Comparison of ENCODE assay signal across 1 cellular context in the genomic region with DNA sequence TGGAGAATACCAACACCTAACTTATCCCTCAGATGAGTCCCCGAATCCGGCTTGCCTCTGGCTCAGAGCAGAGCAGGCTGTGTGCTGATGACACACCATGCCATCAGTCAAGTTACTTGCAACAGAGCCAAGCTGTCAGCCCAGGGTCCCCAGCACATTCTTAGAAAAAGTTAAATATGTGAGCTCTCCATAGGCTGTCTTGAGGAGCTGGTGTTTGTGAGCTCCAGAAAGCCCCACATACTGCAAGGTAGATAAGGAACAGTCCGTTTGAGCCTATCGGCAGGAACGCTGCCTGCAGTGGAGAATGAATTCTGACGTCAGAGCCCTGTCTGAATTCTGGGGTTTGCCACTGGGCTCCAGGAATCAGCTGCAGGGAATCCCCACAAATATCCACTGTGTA.
TF ChIP-seq lines count a peak whose summit lies in the region.

No MANE protein-coding gene starts in this region.

TF ChIP-seq in K562, 482 proteins besides CTCF, POLR2A, EP300 and RAD21 (continued from another document and continues in another):
- TF ChIP-seq, protein P1, sequence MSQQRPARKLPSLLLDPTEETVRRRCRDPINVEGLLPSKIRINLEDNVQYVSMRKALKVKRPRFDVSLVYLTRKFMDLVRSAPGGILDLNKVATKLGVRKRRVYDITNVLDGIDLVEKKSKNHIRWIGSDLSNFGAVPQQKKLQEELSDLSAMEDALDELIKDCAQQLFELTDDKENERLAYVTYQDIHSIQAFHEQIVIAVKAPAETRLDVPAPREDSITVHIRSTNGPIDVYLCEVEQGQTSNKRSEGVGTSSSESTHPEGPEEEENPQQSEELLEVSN (IDR thresholded peaks at IDR 0.05; ENCODE audit: borderline replicate concordance in 1 of 2, extremely low read depth in 1 of 2, insufficient read depth in 1 of 2, insufficient read length in 1 of 2, low read depth in 1 of 2, low read length in 1 of 2, poor library complexity in 1 of 2, severe bottlenecking in 1 of 2), result no peak
- TF ChIP-seq ZNF551 (CRISPR knock-in tag; IDR thresholded peaks at IDR 0.05) (no peak), BDP1 (IDR thresholded peaks at IDR 0.05; ENCODE audit: insufficient read depth, insufficient read length) (no peak), COPS2 (conservative IDR thresholded peaks at IDR 0.05) (no peak), THRAP3 (IDR thresholded peaks at IDR 0.05; ENCODE audit: borderline replicate concordance) (no peak), OTX1 (CRISPR knock-in tag; IDR thresholded peaks at IDR 0.05) (no peak), KLF10 (CRISPR knock-in tag; IDR thresholded peaks at IDR 0.05) (no peak), ZNF699 (CRISPR knock-in tag; IDR thresholded peaks at IDR 0.05; ENCODE audit: insufficient replicate concordance) (no peak), TEAD2 (tag; IDR thresholded peaks at IDR 0.05) (peak; percentile 56; the same call in 1 of the 2 replicates), NCOA4 (IDR thresholded peaks at IDR 0.05; ENCODE audit: partially characterized antibody) (no peak), TAF15 (IDR thresholded peaks at IDR 0.05; ENCODE audit: low read depth, low read length) (no peak), SMAD3 (CRISPR knock-in tag; conservative IDR thresholded peaks at IDR 0.05) (no peak), PHB (CRISPR knock-in tag; IDR thresholded peaks at IDR 0.05) (no peak), TCF7 (IDR thresholded peaks at IDR 0.05; ENCODE audit: borderline replicate concordance) (no peak), ZNF124 (CRISPR knock-in tag; IDR thresholded peaks at IDR 0.05) (no peak), SIRT6 (IDR thresholded peaks at IDR 0.05; ENCODE audit: low read depth, low read length) (no peak), MTA2 (IDR thresholded peaks at IDR 0.05; ENCODE audit: low read depth) (no peak), ZBTB1 (CRISPR knock-in tag; IDR thresholded peaks at IDR 0.05; ENCODE audit: borderline replicate concordance, low read depth) (no peak), ZNF347 (CRISPR knock-in tag; IDR thresholded peaks at IDR 0.05; ENCODE audit: low read depth) (no peak), BRCA1 (IDR thresholded peaks at IDR 0.05) (no peak), BRCA1 (CRISPR knock-in tag; IDR thresholded peaks at IDR 0.05) (no peak), SAFB (IDR thresholded peaks at IDR 0.05; ENCODE audit: borderline replicate concordance, low read depth, low read length) (no peak), ZNF707 (CRISPR knock-in tag; conservative IDR thresholded peaks at IDR 0.05) (no peak), SUPT5H (IDR thresholded peaks at IDR 0.05) (no peak), ZNF239 (CRISPR knock-in tag; IDR thresholded peaks at IDR 0.05) (no peak)
- TF ChIP-seq, protein P2, sequence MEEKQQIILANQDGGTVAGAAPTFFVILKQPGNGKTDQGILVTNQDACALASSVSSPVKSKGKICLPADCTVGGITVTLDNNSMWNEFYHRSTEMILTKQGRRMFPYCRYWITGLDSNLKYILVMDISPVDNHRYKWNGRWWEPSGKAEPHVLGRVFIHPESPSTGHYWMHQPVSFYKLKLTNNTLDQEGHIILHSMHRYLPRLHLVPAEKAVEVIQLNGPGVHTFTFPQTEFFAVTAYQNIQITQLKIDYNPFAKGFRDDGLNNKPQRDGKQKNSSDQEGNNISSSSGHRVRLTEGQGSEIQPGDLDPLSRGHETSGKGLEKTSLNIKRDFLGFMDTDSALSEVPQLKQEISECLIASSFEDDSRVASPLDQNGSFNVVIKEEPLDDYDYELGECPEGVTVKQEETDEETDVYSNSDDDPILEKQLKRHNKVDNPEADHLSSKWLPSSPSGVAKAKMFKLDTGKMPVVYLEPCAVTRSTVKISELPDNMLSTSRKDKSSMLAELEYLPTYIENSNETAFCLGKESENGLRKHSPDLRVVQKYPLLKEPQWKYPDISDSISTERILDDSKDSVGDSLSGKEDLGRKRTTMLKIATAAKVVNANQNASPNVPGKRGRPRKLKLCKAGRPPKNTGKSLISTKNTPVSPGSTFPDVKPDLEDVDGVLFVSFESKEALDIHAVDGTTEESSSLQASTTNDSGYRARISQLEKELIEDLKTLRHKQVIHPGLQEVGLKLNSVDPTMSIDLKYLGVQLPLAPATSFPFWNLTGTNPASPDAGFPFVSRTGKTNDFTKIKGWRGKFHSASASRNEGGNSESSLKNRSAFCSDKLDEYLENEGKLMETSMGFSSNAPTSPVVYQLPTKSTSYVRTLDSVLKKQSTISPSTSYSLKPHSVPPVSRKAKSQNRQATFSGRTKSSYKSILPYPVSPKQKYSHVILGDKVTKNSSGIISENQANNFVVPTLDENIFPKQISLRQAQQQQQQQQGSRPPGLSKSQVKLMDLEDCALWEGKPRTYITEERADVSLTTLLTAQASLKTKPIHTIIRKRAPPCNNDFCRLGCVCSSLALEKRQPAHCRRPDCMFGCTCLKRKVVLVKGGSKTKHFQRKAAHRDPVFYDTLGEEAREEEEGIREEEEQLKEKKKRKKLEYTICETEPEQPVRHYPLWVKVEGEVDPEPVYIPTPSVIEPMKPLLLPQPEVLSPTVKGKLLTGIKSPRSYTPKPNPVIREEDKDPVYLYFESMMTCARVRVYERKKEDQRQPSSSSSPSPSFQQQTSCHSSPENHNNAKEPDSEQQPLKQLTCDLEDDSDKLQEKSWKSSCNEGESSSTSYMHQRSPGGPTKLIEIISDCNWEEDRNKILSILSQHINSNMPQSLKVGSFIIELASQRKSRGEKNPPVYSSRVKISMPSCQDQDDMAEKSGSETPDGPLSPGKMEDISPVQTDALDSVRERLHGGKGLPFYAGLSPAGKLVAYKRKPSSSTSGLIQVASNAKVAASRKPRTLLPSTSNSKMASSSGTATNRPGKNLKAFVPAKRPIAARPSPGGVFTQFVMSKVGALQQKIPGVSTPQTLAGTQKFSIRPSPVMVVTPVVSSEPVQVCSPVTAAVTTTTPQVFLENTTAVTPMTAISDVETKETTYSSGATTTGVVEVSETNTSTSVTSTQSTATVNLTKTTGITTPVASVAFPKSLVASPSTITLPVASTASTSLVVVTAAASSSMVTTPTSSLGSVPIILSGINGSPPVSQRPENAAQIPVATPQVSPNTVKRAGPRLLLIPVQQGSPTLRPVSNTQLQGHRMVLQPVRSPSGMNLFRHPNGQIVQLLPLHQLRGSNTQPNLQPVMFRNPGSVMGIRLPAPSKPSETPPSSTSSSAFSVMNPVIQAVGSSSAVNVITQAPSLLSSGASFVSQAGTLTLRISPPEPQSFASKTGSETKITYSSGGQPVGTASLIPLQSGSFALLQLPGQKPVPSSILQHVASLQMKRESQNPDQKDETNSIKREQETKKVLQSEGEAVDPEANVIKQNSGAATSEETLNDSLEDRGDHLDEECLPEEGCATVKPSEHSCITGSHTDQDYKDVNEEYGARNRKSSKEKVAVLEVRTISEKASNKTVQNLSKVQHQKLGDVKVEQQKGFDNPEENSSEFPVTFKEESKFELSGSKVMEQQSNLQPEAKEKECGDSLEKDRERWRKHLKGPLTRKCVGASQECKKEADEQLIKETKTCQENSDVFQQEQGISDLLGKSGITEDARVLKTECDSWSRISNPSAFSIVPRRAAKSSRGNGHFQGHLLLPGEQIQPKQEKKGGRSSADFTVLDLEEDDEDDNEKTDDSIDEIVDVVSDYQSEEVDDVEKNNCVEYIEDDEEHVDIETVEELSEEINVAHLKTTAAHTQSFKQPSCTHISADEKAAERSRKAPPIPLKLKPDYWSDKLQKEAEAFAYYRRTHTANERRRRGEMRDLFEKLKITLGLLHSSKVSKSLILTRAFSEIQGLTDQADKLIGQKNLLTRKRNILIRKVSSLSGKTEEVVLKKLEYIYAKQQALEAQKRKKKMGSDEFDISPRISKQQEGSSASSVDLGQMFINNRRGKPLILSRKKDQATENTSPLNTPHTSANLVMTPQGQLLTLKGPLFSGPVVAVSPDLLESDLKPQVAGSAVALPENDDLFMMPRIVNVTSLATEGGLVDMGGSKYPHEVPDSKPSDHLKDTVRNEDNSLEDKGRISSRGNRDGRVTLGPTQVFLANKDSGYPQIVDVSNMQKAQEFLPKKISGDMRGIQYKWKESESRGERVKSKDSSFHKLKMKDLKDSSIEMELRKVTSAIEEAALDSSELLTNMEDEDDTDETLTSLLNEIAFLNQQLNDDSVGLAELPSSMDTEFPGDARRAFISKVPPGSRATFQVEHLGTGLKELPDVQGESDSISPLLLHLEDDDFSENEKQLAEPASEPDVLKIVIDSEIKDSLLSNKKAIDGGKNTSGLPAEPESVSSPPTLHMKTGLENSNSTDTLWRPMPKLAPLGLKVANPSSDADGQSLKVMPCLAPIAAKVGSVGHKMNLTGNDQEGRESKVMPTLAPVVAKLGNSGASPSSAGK (IDR thresholded peaks at IDR 0.05), result no peak; the same call in 1 of the 2 replicates
- TF ChIP-seq, protein P3, sequence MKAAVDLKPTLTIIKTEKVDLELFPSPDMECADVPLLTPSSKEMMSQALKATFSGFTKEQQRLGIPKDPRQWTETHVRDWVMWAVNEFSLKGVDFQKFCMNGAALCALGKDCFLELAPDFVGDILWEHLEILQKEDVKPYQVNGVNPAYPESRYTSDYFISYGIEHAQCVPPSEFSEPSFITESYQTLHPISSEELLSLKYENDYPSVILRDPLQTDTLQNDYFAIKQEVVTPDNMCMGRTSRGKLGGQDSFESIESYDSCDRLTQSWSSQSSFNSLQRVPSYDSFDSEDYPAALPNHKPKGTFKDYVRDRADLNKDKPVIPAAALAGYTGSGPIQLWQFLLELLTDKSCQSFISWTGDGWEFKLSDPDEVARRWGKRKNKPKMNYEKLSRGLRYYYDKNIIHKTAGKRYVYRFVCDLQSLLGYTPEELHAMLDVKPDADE (conservative IDR thresholded peaks at IDR 0.05; ENCODE audit: control insufficient read depth, low read depth, low read length), result no peak
- TF ChIP-seq, protein P4, sequence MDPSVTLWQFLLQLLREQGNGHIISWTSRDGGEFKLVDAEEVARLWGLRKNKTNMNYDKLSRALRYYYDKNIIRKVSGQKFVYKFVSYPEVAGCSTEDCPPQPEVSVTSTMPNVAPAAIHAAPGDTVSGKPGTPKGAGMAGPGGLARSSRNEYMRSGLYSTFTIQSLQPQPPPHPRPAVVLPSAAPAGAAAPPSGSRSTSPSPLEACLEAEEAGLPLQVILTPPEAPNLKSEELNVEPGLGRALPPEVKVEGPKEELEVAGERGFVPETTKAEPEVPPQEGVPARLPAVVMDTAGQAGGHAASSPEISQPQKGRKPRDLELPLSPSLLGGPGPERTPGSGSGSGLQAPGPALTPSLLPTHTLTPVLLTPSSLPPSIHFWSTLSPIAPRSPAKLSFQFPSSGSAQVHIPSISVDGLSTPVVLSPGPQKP (CRISPR knock-in tag; IDR thresholded peaks at IDR 0.05), result no peak
- TF ChIP-seq, protein P5, sequence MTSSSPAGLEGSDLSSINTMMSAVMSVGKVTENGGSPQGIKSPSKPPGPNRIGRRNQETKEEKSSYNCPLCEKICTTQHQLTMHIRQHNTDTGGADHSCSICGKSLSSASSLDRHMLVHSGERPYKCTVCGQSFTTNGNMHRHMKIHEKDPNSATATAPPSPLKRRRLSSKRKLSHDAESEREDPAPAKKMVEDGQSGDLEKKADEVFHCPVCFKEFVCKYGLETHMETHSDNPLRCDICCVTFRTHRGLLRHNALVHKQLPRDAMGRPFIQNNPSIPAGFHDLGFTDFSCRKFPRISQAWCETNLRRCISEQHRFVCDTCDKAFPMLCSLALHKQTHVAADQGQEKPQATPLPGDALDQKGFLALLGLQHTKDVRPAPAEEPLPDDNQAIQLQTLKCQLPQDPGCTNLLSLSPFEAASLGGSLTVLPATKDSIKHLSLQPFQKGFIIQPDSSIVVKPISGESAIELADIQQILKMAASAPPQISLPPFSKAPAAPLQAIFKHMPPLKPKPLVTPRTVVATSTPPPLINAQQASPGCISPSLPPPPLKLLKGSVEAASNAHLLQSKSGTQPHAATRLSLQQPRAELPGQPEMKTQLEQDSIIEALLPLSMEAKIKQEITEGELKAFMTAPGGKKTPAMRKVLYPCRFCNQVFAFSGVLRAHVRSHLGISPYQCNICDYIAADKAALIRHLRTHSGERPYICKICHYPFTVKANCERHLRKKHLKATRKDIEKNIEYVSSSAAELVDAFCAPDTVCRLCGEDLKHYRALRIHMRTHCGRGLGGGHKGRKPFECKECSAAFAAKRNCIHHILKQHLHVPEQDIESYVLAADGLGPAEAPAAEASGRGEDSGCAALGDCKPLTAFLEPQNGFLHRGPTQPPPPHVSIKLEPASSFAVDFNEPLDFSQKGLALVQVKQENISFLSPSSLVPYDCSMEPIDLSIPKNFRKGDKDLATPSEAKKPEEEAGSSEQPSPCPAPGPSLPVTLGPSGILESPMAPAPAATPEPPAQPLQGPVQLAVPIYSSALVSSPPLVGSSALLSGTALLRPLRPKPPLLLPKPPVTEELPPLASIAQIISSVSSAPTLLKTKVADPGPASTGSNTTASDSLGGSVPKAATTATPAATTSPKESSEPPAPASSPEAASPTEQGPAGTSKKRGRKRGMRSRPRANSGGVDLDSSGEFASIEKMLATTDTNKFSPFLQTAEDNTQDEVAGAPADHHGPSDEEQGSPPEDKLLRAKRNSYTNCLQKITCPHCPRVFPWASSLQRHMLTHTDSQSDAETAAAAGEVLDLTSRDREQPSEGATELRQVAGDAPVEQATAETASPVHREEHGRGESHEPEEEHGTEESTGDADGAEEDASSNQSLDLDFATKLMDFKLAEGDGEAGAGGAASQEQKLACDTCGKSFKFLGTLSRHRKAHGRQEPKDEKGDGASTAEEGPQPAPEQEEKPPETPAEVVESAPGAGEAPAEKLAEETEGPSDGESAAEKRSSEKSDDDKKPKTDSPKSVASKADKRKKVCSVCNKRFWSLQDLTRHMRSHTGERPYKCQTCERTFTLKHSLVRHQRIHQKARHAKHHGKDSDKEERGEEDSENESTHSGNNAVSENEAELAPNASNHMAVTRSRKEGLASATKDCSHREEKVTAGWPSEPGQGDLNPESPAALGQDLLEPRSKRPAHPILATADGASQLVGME (CRISPR knock-in tag; IDR thresholded peaks at IDR 0.05), result no peak
- TF ChIP-seq, protein P6, sequence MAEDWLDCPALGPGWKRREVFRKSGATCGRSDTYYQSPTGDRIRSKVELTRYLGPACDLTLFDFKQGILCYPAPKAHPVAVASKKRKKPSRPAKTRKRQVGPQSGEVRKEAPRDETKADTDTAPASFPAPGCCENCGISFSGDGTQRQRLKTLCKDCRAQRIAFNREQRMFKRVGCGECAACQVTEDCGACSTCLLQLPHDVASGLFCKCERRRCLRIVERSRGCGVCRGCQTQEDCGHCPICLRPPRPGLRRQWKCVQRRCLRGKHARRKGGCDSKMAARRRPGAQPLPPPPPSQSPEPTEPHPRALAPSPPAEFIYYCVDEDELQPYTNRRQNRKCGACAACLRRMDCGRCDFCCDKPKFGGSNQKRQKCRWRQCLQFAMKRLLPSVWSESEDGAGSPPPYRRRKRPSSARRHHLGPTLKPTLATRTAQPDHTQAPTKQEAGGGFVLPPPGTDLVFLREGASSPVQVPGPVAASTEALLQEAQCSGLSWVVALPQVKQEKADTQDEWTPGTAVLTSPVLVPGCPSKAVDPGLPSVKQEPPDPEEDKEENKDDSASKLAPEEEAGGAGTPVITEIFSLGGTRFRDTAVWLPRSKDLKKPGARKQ (CRISPR knock-in tag; IDR thresholded peaks at IDR 0.05), result no peak
- TF ChIP-seq, protein P7, sequence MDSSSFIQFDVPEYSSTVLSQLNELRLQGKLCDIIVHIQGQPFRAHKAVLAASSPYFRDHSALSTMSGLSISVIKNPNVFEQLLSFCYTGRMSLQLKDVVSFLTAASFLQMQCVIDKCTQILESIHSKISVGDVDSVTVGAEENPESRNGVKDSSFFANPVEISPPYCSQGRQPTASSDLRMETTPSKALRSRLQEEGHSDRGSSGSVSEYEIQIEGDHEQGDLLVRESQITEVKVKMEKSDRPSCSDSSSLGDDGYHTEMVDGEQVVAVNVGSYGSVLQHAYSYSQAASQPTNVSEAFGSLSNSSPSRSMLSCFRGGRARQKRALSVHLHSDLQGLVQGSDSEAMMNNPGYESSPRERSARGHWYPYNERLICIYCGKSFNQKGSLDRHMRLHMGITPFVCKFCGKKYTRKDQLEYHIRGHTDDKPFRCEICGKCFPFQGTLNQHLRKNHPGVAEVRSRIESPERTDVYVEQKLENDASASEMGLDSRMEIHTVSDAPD (CRISPR knock-in tag; IDR thresholded peaks at IDR 0.05), result no peak
- TF ChIP-seq, protein P8, sequence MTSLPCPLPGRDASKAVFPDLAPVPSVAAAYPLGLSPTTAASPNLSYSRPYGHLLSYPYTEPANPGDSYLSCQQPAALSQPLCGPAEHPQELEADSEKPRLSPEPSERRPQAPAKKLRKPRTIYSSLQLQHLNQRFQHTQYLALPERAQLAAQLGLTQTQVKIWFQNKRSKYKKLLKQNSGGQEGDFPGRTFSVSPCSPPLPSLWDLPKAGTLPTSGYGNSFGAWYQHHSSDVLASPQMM (CRISPR knock-in tag; IDR thresholded peaks at IDR 0.05), result no peak
